Comparison of ENCODE assay signal across 8 cellular contexts in the genomic region with DNA sequence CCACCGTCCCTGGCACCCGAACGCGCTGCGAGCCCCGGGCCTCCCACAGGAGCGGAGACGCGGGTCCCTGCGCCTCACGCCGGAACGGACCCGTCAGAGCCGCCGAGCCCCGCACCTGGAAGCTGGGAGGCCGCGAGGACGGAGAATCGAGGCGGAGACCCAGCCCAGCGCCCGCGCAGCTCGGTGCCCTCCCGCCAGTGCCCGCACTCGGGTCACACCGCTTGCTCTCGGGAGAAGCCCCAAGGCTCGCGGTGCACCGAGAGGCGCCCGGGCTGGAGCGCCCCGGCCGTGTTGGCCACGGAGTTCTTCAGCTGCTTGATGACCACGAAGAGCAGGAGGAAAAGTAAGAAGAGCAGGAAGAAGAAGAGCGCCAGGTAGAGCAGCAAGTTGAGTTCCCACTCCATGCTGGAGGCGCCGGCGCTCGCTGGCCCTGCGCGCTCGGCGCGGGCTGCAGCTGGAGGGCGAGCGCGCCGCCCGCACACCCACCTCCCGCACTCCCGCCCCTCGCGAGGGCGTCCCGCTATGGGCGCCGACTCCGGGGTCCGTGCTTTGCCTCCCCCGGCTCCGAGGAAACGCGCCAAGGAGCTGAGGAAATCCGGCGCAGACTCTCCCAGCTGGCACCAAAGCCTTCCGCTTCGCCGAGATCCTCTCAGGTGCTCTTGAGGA. TPM values are rescaled to one million over a fixed set of nuclear protein-coding genes. Genes with fewer than 3 reads are reported as not detected.
DNase-seq lines count a peak whose midpoint lies in the region; ATAC-seq and TF ChIP-seq lines count a peak whose summit lies in the region.

SMIM43 (minus strand) TSS at position 463 of the 666 bp plus-strand sequence; CDS start at position 404, 59 bp downstream.

- H3F3A ChIP-seq in neural progenitor cell (ENCODE audit: low read depth): no peaks in the 10 kb centered on the region

- intact Hi-C loops in left colon (cut with DNase I, micrococcal nuclease): no loop called here

- TF ChIP-seq CTCF in DND-41 (IDR thresholded peaks at IDR 0.05; ENCODE audit: borderline replicate concordance, extremely low read depth, low read length, poor library complexity, severe bottlenecking) (no peak), epithelial cell of esophagus (IDR thresholded peaks at IDR 0.05; ENCODE audit: insufficient read depth, low read depth, low read length, missing control alignments) (no peak), neural progenitor cell (IDR thresholded peaks at IDR 0.05) (no peak)

- no peak within 1 kb of the TSS for H3K27ac Mint-ChIP-seq in neural progenitor cell

- H3K9ac ChIP-seq in DND-41 (ENCODE audit: low read depth, low read length) (no peak within 1 kb of the TSS), neural progenitor cell (peak within 1 kb of the TSS; percentile 7)

- H3K36me3 ChIP-seq in DND-41 (ENCODE audit: insufficient read depth, low read length): no peaks in the 10 kb centered on the region
- H3K36me3 ChIP-seq in neural progenitor cell: no peaks in the 10 kb centered on the region

- no peak for DNase-seq in DND-41
- DNase-seq in NCI-H69 (lab: John Stamatoyannopoulos, UW): peak; percentile 35
- peak; percentile 44 for DNase-seq in epithelial cell of esophagus (ENCODE audit: low read depth)
- DNase-seq in neural progenitor cell (ENCODE audit: low spot score): peak; percentile 69
- DNase-seq in A172 (ENCODE audit: low spot score): no peak
- no peak for DNase-seq in left colon
- no peak for DNase-seq in cerebellar cortex (ENCODE audit: low spot score)
- no peak for DNase-seq in putamen (ENCODE audit: low spot score)

- no peaks in the 10 kb centered on the region for H3K4me1 ChIP-seq in DND-41 (ENCODE audit: insufficient read depth, low read length)
- peaks cover 12% of the 10 kb centered on the region for H3K4me1 ChIP-seq in neural progenitor cell

- H3K4me2 ChIP-seq in DND-41 (ENCODE audit: insufficient read depth, low read length): no peak within 1 kb of the TSS
- peak within 1 kb of the TSS; percentile 98 for H3K4me2 ChIP-seq in neural progenitor cell

- peaks cover 40% of the 10 kb centered on the region for H3K27me3 Mint-ChIP-seq in neural progenitor cell (ENCODE audit: insufficient read depth, low read depth)

- peak within 1 kb of the TSS; percentile 3; the same call in 1 of the 2 replicates for H2AFZ ChIP-seq in DND-41 (ENCODE audit: low read depth, low read length)
- peak within 1 kb of the TSS; percentile 99 for H2AFZ ChIP-seq in neural progenitor cell (replicated peaks)

- peaks cover 5% of the 10 kb centered on the region for H3K4me1 Mint-ChIP-seq in neural progenitor cell

- no peaks in the 10 kb centered on the region for H3K27me3 ChIP-seq in DND-41 (ENCODE audit: insufficient read depth, low read length, poor library complexity)
- peaks cover 100% of the 10 kb centered on the region for H3K27me3 ChIP-seq in neural progenitor cell

- H3K9me3 Mint-ChIP-seq in neural progenitor cell: no peaks in the 10 kb centered on the region

- H3K27ac ChIP-seq in DND-41 (ENCODE audit: low read length) (no peak within 1 kb of the TSS), neural progenitor cell (no peak within 1 kb of the TSS)

- peak within 1 kb of the TSS; percentile 89 for H3K4me3 Mint-ChIP-seq in neural progenitor cell

- H3K4me3 ChIP-seq in DND-41 (ENCODE audit: low read depth in 1 of 2, low read length in 2 of 2) (no peak within 1 kb of the TSS), epithelial cell of esophagus (ENCODE audit: low read length) (peak within 1 kb of the TSS; percentile 49), neural progenitor cell (peak within 1 kb of the TSS; percentile 74)

- no peak for ATAC-seq in DND-41 (ENCODE audit: insufficient read depth, low read depth)
- ATAC-seq in left colon: no peak

- no peaks in the 10 kb centered on the region for H3K36me3 Mint-ChIP-seq in neural progenitor cell

- no peaks in the 10 kb centered on the region for H3K9me3 ChIP-seq in DND-41 (ENCODE audit: insufficient read depth, low read length, severe bottlenecking)
- no peaks in the 10 kb centered on the region for H3K9me3 ChIP-seq in neural progenitor cell (ENCODE audit: low read depth)

- H3K79me2 ChIP-seq in DND-41 (ENCODE audit: insufficient read depth, low read length) (no peaks in the 10 kb centered on the region), neural progenitor cell (ENCODE audit: low read depth) (no peaks in the 10 kb centered on the region)

- H4K20me1 ChIP-seq in DND-41 (ENCODE audit: insufficient read depth, low read length): no peaks in the 10 kb centered on the region
- H4K20me1 ChIP-seq in neural progenitor cell (ENCODE audit: low read depth): peaks cover 4% of the 10 kb centered on the region

RNA-seq across cellular contexts. Expression of gene SMIM43, which starts in this region (rescaled TPM):
- 0.06 TPM in 1 of 2 replicates, not detected in the other for total RNA-seq in neural progenitor cell (ENCODE audit: low replicate concordance)
- not detected in 2 replicates for total RNA-seq in A172 (2014; rRNA removed; shearing (Covaris generic))
- total RNA-seq in left colon: under 1 TPM in 1 of 2 donors, not detected in 1; 0.17 TPM

Comparison
In these comparisons a context has a peak if more than half of its experiments do, and no peak if none do; other contexts are left out.
1. Peak in DNase-seq, H3K4me3 ChIP-seq, H3K9ac ChIP-seq and H3K4me2 ChIP-seq in neural progenitor cell; RNA of the gene not detected or under 1 TPM.
2. DNase-seq: peak in NCI-H69 (single experiment) and epithelial cell of esophagus (single experiment); none in DND-41 (single experiment), A172 (single experiment), left colon (0 of 2), cerebellar cortex (single experiment) and putamen (single experiment).